Comparison of ENCODE assay signal across 25 cellular contexts in genomic region chr1:71921197-71921596, GRCh38.
"Had no signal": no experiment of that assay in that cellular context is flagged by ENCODE, and none has a peak within 500 bp of the region (broad histone marks: within the 10 kb centered on the region; RNA-seq: fewer than 3 reads in every experiment).

No MANE protein-coding gene starts in this region.

- H3K36me3 ChIP-seq: colonic mucosa, esophagus muscularis mucosa, esophagus squamous epithelium, gastrocnemius medialis, gastroesophageal sphincter, heart left ventricle had no signal

- H3K27me3 ChIP-seq: colonic mucosa, dorsolateral prefrontal cortex, esophagus muscularis mucosa, esophagus squamous epithelium, foreskin keratinocyte, gastrocnemius medialis, gastroesophageal sphincter, heart left ventricle had no signal

- DNase-seq: colonic mucosa; cortex of kidney; dermis blood vessel endothelial cell; dorsolateral prefrontal cortex; effector CD4-positive, alpha-beta T cell; effector CD8-positive, alpha-beta T cell; effector memory CD4-positive, alpha-beta T cell; effector memory CD8-positive, alpha-beta T cell; endodermal cell; erythroblast; esophagus squamous epithelium; foreskin fibroblast; foreskin keratinocyte; foreskin melanocyte; gastrocnemius medialis; glutamatergic neuron; head of caudate nucleus; heart left ventricle had no signal

- H3K27ac ChIP-seq: colonic mucosa, coronary artery, dorsolateral prefrontal cortex, epithelial cell of prostate, esophagus muscularis mucosa, esophagus squamous epithelium, foreskin keratinocyte, gastrocnemius medialis, gastroesophageal sphincter, heart left ventricle had no signal

- H3K9me3 ChIP-seq: colonic mucosa, esophagus muscularis mucosa, esophagus squamous epithelium, gastrocnemius medialis, gastroesophageal sphincter, heart left ventricle had no signal

- ATAC-seq: effector memory CD8-positive, alpha-beta T cell; esophagus mucosa; foreskin keratinocyte; gastrocnemius medialis; gastroesophageal sphincter; heart left ventricle had no signal

- H3K4me1 ChIP-seq: colonic mucosa, esophagus muscularis mucosa, esophagus squamous epithelium, foreskin keratinocyte, gastrocnemius medialis, heart left ventricle had no signal

- FAIRE-seq: endometrium, endothelial cell of umbilical vein had no signal

- H3K4me3 ChIP-seq: colonic mucosa, coronary artery, dorsolateral prefrontal cortex, esophagus muscularis mucosa, esophagus squamous epithelium, gastrocnemius medialis, gastroesophageal sphincter, heart left ventricle had no signal
